Comparison of ENCODE assay signal across 1 cellular context in the genomic region with DNA sequence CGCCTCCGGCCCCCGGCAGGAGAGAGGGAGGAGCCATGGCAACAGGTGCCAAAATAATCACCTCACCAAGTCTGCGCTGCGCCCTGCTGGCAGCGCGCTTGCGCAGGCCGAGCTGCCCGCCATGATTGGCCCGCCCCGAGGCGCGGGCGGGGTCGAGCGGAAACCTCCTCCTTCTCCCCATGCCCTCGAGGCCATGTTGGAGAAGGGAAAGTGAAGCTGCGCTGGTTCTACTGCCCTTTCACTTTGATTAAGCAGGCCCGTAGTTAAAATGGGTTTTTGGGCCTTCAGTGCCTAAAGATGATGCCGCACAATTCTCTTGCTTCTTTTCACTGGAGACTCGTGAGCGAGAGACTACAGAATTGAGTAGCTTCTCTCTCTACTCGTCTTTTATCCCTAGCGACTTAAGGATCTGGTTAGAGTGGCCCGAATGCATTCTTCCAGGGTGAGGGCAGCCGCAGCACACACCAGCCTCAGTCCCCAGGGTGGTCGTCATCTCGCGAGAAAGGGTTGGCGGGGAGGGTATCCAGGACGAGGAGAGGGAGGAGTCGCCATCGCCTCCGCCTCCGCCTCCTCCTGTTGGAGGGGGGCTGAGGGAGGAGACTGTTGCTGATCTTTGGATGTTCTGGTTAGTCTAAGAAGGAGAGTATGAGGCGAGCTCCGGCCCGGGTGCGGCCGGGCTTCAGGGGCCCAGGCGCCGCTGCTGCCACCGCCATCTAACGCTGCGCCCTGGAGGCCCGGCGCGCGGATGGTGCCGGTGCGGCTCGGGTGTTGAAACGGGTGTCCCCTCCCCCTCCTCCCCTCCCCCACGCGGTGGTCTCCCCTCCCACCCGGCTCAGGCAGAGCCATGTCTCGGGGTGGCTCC.
A peak's percentile ranks its signal among the peaks of the same experiment; 100 is the strongest.
TF ChIP-seq lines count a peak whose summit lies in the region.

A gene with protein sequence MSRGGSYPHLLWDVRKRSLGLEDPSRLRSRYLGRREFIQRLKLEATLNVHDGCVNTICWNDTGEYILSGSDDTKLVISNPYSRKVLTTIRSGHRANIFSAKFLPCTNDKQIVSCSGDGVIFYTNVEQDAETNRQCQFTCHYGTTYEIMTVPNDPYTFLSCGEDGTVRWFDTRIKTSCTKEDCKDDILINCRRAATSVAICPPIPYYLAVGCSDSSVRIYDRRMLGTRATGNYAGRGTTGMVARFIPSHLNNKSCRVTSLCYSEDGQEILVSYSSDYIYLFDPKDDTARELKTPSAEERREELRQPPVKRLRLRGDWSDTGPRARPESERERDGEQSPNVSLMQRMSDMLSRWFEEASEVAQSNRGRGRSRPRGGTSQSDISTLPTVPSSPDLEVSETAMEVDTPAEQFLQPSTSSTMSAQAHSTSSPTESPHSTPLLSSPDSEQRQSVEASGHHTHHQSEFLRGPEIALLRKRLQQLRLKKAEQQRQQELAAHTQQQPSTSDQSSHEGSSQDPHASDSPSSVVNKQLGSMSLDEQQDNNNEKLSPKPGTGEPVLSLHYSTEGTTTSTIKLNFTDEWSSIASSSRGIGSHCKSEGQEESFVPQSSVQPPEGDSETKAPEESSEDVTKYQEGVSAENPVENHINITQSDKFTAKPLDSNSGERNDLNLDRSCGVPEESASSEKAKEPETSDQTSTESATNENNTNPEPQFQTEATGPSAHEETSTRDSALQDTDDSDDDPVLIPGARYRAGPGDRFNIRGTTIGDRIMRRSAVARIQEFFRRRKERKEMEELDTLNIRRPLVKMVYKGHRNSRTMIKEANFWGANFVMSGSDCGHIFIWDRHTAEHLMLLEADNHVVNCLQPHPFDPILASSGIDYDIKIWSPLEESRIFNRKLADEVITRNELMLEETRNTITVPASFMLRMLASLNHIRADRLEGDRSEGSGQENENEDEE (plus strand): TSS at position 616 of the 862 bp plus-strand sequence. CDS start 229 bp downstream, at position 845.

TF ChIP-seq in HEK293, 187 proteins besides CTCF, POLR2A, EP300 and RAD21 (continued from another document and continues in another):
- TF ChIP-seq, protein P1, sequence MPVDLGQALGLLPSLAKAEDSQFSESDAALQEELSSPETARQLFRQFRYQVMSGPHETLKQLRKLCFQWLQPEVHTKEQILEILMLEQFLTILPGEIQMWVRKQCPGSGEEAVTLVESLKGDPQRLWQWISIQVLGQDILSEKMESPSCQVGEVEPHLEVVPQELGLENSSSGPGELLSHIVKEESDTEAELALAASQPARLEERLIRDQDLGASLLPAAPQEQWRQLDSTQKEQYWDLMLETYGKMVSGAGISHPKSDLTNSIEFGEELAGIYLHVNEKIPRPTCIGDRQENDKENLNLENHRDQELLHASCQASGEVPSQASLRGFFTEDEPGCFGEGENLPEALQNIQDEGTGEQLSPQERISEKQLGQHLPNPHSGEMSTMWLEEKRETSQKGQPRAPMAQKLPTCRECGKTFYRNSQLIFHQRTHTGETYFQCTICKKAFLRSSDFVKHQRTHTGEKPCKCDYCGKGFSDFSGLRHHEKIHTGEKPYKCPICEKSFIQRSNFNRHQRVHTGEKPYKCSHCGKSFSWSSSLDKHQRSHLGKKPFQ (tag by site-specific recombination; IDR thresholded peaks at IDR 0.05): peak; percentile 50
- TF ChIP-seq ZNF391 (tag by site-specific recombination; IDR thresholded peaks at IDR 0.05; ENCODE audit: borderline replicate concordance, low read depth) (peak; percentile 44; the same call in 1 of the 2 replicates), ZNF175 (tag by site-specific recombination; IDR thresholded peaks at IDR 0.05) (no peak), SP7 (tag by site-specific recombination; IDR thresholded peaks at IDR 0.05) (peak; percentile 54), ZNF366 (tag by site-specific recombination; conservative IDR thresholded peaks at IDR 0.05) (peak; percentile 95), KLF1 (tag by site-specific recombination; IDR thresholded peaks at IDR 0.05) (peak; percentile 81), ZFHX2 (tag by site-specific recombination; conservative IDR thresholded peaks at IDR 0.05) (peak; percentile 69), ZBTB48 (tag by site-specific recombination; IDR thresholded peaks at IDR 0.05) (peak; percentile 16), MZF1 (tag by site-specific recombination; IDR thresholded peaks at IDR 0.05; ENCODE audit: borderline replicate concordance) (no peak), ZNF324 (tag by site-specific recombination; IDR thresholded peaks at IDR 0.05) (peak; percentile 80), SCRT1 (tag by site-specific recombination; IDR thresholded peaks at IDR 0.05; ENCODE audit: borderline replicate concordance) (peak; percentile 95), ZNF157 (tag by site-specific recombination; IDR thresholded peaks at IDR 0.05) (peak; percentile 59; the same call in 1 of the 2 replicates), PRDM1 (tag by site-specific recombination; IDR thresholded peaks at IDR 0.05) (peak; percentile 84), ZNF350 (tag by site-specific recombination; IDR thresholded peaks at IDR 0.05) (no peak), ZFP69B (tag by site-specific recombination; IDR thresholded peaks at IDR 0.05) (peak; percentile 50; the same call in 1 of the 2 replicates), ZNF248 (tag by site-specific recombination; IDR thresholded peaks at IDR 0.05) (no peak), ZNF121 (tag by site-specific recombination; IDR thresholded peaks at IDR 0.05) (peak; percentile 99), IKZF3 (tag by site-specific recombination; IDR thresholded peaks at IDR 0.05) (0 out of 2 replicates have a peak, but pooled peaks have one; percentile 33), OVOL3 (tag by site-specific recombination; IDR thresholded peaks at IDR 0.05) (peak; percentile 57; the same call in 1 of the 2 replicates), GLIS2 (tag by site-specific recombination; IDR thresholded peaks at IDR 0.05) (peak; percentile 43; the same call in 1 of the 2 replicates), ZNF223 (tag by site-specific recombination; IDR thresholded peaks at IDR 0.05) (no peak), ZNF473 (tag by site-specific recombination; IDR thresholded peaks at IDR 0.05) (no peak), KLF7 (tag by site-specific recombination; IDR thresholded peaks at IDR 0.05; ENCODE audit: borderline replicate concordance) (0 out of 2 replicates have a peak, but pooled peaks have one; percentile 16), ZNF629 (tag by site-specific recombination; IDR thresholded peaks at IDR 0.05) (peak; percentile 70), ZNF133 (tag by site-specific recombination; IDR thresholded peaks at IDR 0.05) (no peak), MEIS1 (CRISPR knock-in tag; IDR thresholded peaks at IDR 0.05; ENCODE audit: borderline replicate concordance) (no peak), ZBTB17 (tag by site-specific recombination; IDR thresholded peaks at IDR 0.05) (peak; percentile 97), ZNF558 (tag by site-specific recombination; IDR thresholded peaks at IDR 0.05) (peak; percentile 58; the same call in 1 of the 2 replicates), ZNF664 (tag by site-specific recombination; IDR thresholded peaks at IDR 0.05) (no peak), ZNF76 (tag by site-specific recombination; IDR thresholded peaks at IDR 0.05; ENCODE audit: borderline replicate concordance, low read depth) (peak; percentile 85), ZNF335 (tag by site-specific recombination; conservative IDR thresholded peaks at IDR 0.05) (peak; percentile 96)
- TF ChIP-seq, protein P2, sequence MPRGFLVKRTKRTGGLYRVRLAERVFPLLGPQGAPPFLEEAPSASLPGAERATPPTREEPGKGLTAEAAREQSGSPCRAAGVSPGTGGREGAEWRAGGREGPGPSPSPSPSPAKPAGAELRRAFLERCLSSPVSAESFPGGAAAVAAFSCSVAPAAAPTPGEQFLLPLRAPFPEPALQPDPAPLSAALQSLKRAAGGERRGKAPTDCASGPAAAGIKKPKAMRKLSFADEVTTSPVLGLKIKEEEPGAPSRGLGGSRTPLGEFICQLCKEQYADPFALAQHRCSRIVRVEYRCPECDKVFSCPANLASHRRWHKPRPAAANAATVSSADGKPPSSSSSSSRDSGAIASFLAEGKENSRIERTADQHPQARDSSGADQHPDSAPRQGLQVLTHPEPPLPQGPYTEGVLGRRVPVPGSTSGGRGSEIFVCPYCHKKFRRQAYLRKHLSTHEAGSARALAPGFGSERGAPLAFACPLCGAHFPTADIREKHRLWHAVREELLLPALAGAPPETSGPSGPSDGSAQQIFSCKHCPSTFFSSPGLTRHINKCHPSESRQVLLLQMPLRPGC (tag by site-specific recombination; IDR thresholded peaks at IDR 0.05): peak; percentile 72
- TF ChIP-seq, protein P3, sequence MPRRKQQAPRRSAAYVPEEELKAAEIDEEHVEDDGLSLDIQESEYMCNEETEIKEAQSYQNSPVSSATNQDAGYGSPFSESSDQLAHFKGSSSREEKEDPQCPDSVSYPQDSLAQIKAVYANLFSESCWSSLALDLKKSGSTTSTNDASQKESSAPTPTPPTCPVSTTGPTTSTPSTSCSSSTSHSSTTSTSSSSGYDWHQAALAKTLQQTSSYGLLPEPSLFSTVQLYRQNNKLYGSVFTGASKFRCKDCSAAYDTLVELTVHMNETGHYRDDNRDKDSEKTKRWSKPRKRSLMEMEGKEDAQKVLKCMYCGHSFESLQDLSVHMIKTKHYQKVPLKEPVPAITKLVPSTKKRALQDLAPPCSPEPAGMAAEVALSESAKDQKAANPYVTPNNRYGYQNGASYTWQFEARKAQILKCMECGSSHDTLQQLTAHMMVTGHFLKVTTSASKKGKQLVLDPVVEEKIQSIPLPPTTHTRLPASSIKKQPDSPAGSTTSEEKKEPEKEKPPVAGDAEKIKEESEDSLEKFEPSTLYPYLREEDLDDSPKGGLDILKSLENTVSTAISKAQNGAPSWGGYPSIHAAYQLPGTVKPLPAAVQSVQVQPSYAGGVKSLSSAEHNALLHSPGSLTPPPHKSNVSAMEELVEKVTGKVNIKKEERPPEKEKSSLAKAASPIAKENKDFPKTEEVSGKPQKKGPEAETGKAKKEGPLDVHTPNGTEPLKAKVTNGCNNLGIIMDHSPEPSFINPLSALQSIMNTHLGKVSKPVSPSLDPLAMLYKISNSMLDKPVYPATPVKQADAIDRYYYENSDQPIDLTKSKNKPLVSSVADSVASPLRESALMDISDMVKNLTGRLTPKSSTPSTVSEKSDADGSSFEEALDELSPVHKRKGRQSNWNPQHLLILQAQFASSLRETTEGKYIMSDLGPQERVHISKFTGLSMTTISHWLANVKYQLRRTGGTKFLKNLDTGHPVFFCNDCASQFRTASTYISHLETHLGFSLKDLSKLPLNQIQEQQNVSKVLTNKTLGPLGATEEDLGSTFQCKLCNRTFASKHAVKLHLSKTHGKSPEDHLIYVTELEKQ (tag by site-specific recombination; IDR thresholded peaks at IDR 0.05; ENCODE audit: borderline replicate concordance): no peak
- TF ChIP-seq, protein P4, sequence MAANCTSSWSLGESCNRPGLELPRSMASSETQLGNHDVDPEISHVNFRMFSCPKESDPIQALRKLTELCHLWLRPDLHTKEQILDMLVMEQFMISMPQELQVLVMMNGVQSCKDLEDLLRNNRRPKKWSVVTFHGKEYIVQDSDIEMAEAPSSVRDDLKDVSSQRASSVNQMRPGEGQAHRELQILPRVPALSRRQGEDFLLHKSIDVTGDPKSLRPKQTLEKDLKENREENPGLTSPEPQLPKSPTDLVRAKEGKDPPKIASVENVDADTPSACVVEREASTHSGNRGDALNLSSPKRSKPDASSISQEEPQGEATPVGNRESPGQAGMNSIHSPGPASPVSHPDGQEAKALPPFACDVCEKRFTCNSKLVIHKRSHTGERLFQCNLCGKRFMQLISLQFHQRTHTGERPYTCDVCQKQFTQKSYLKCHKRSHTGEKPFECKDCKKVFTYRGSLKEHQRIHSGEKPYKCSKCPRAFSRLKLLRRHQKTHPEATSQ (tag by site-specific recombination; IDR thresholded peaks at IDR 0.05): no peak
- TF ChIP-seq, protein P5, sequence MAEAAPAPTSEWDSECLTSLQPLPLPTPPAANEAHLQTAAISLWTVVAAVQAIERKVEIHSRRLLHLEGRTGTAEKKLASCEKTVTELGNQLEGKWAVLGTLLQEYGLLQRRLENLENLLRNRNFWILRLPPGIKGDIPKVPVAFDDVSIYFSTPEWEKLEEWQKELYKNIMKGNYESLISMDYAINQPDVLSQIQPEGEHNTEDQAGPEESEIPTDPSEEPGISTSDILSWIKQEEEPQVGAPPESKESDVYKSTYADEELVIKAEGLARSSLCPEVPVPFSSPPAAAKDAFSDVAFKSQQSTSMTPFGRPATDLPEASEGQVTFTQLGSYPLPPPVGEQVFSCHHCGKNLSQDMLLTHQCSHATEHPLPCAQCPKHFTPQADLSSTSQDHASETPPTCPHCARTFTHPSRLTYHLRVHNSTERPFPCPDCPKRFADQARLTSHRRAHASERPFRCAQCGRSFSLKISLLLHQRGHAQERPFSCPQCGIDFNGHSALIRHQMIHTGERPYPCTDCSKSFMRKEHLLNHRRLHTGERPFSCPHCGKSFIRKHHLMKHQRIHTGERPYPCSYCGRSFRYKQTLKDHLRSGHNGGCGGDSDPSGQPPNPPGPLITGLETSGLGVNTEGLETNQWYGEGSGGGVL (tag by site-specific recombination; IDR thresholded peaks at IDR 0.05): peak; percentile 79
- TF ChIP-seq, protein P6, sequence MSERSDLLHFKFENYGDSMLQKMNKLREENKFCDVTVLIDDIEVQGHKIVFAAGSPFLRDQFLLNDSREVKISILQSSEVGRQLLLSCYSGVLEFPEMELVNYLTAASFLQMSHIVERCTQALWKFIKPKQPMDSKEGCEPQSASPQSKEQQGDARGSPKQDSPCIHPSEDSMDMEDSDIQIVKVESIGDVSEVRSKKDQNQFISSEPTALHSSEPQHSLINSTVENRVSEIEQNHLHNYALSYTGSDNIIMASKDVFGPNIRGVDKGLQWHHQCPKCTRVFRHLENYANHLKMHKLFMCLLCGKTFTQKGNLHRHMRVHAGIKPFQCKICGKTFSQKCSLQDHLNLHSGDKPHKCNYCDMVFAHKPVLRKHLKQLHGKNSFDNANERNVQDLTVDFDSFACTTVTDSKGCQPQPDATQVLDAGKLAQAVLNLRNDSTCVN (tag by site-specific recombination; optimal IDR thresholded peaks at IDR 0.05): peak; percentile 78
- TF ChIP-seq, protein P7, sequence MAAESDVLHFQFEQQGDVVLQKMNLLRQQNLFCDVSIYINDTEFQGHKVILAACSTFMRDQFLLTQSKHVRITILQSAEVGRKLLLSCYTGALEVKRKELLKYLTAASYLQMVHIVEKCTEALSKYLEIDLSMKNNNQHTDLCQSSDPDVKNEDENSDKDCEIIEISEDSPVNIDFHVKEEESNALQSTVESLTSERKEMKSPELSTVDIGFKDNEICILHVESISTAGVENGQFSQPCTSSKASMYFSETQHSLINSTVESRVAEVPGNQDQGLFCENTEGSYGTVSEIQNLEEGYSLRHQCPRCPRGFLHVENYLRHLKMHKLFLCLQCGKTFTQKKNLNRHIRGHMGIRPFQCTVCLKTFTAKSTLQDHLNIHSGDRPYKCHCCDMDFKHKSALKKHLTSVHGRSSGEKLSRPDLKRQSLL (tag by site-specific recombination; IDR thresholded peaks at IDR 0.05): no peak
- TF ChIP-seq, protein P8, sequence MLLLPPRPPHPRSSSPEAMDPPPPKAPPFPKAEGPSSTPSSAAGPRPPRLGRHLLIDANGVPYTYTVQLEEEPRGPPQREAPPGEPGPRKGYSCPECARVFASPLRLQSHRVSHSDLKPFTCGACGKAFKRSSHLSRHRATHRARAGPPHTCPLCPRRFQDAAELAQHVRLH (tag by site-specific recombination; IDR thresholded peaks at IDR 0.05): peak; percentile 100
